In genomic region chr1:203839081-203839480, GRCh38 we compare ENCODE assay signal across 15 cellular contexts. TPM values are rescaled to one million over a fixed set of nuclear protein-coding genes. Genes with fewer than 3 reads are reported as not detected.
A peak's percentile ranks its signal among the peaks of the same experiment; 100 is the strongest.
DNase-seq lines count a peak whose midpoint lies in the region; ATAC-seq and TF ChIP-seq lines count a peak whose summit lies in the region.
"Had no signal": no experiment of that assay in that cellular context is flagged by ENCODE, and none has a peak within 500 bp of the region (broad histone marks: within the 10 kb centered on the region; RNA-seq: fewer than 3 reads in every experiment).

No MANE protein-coding gene starts in this region.

- no peaks in the 10 kb centered on the region for H3K27me3 ChIP-seq in SK-N-SH (ENCODE audit: insufficient read depth)
- H3K27me3 ChIP-seq in adipocyte (replicated peaks; ENCODE audit: control insufficient read depth, insufficient read depth, low read length): no peaks in the 10 kb centered on the region
- H3K27me3 ChIP-seq in subcutaneous abdominal adipose tissue (ENCODE audit: control insufficient read depth in 5 of 5, insufficient read depth in 4 of 5, low read length in 5 of 5): no peaks in the 10 kb centered on the region
- no peaks in the 10 kb centered on the region for H3K27me3 ChIP-seq in hepatocyte
- H3K27me3 ChIP-seq: spleen, tibial nerve had no signal

- H3K4me2 ChIP-seq in SK-N-SH: no peak overlapping the region
- no peak overlapping the region for H3K4me2 ChIP-seq in hepatocyte
- H3K4me2 ChIP-seq: A549 had no signal

- TF ChIP-seq CTCF in SK-N-SH (IDR thresholded peaks at IDR 0.05): no peak
- TF ChIP-seq CTCF in mucosa of descending colon (IDR thresholded peaks at IDR 0.05): no peak
- no peak for TF ChIP-seq CTCF in hepatocyte (IDR thresholded peaks at IDR 0.05; ENCODE audit: poor library complexity)

- WGBS in SK-N-SH (ENCODE audit: low lambda C conversion rate): 91% methylated on average over 5 of the region's 5 CpGs
- WGBS in hepatocyte (ENCODE audit: low lambda C conversion rate, missing lambda C conversion rate): 81% methylated on average over 5 of the region's 5 CpGs

- H3K9ac ChIP-seq in SK-N-SH (no peak overlapping the region), adipocyte (ENCODE audit: low read length) (no peak overlapping the region), subcutaneous abdominal adipose tissue (ENCODE audit: low read length in 5 of 5) (no peak overlapping the region)

- peaks cover 36% of the 10 kb centered on the region; the same call in 1 of the 2 replicates for H3K79me2 ChIP-seq in SK-N-SH (ENCODE audit: insufficient read depth)
- H3K79me2 ChIP-seq in hepatocyte: peaks cover 33% of the 10 kb centered on the region

- H3K27ac ChIP-seq in SK-N-SH (ENCODE audit: low read depth in 2 of 2, low read length in 1 of 2) (peak overlapping the region in 1 of 2 experiments; percentile 11; a peak in 1 of 4 replicates), subcutaneous abdominal adipose tissue (ENCODE audit: low read depth, low read length) (peak overlapping the region; percentile 55), hepatocyte (no peak overlapping the region)
- H3K27ac ChIP-seq: A549, spleen had no signal

- H3K4me1 ChIP-seq in SK-N-SH (ENCODE audit: control insufficient read depth in 1 of 2, insufficient read depth in 2 of 2, low read depth in 1 of 2, low read length in 1 of 2): no peaks in the 10 kb centered on the region
- H3K4me1 ChIP-seq in adipocyte (ENCODE audit: control insufficient read depth, insufficient read depth, low read length): peaks cover 14% of the 10 kb centered on the region
- peaks cover 0 to 9% (median 8%) of the 10 kb centered on the region in 5 donors for H3K4me1 ChIP-seq in subcutaneous abdominal adipose tissue (ENCODE audit: control insufficient read depth in 5 of 5, insufficient read depth in 5 of 5, low read length in 5 of 5)
- H3K4me1 ChIP-seq in mucosa of descending colon (ENCODE audit: low read depth): no peaks in the 10 kb centered on the region
- no peaks in the 10 kb centered on the region for H3K4me1 ChIP-seq in hepatocyte (ENCODE audit: insufficient read depth)
- H3K4me1 ChIP-seq: spleen had no signal

- no peak for TF ChIP-seq EP300 in SK-N-SH (IDR thresholded peaks at IDR 0.05; ENCODE audit: borderline replicate concordance in 1 of 2, low read depth in 1 of 2, low read length in 1 of 2)

- H2AFZ ChIP-seq in SK-N-SH (ENCODE audit: low read depth): no peak overlapping the region
- no peak overlapping the region for H2AFZ ChIP-seq in hepatocyte

- ATAC-seq in SK-N-SH treated with all-trans-retinoic acid at 6 μM for 48 hours: peak; percentile 58
- ATAC-seq in mucosa of descending colon: no peak
- no peak for ATAC-seq in GM21447 (IDR thresholded peaks at IDR 0.05; ENCODE audit: unreplicated experiment)
- ATAC-seq: GM12878 had no signal

- H3K36me3 ChIP-seq in SK-N-SH (replicated peaks in 1 of 2; ENCODE audit: control insufficient read depth in 1 of 2, insufficient read depth in 2 of 2, low read length in 1 of 2): peaks cover 62 to 77% of the 10 kb centered on the region in 2 experiments
- H3K36me3 ChIP-seq in adipocyte (ENCODE audit: control insufficient read depth, insufficient read depth, low read length, severe bottlenecking): peaks cover 79% of the 10 kb centered on the region
- peaks cover 21 to 69% (median 50%) of the 10 kb centered on the region in 5 donors for H3K36me3 ChIP-seq in subcutaneous abdominal adipose tissue (ENCODE audit: control insufficient read depth in 5 of 5, insufficient read depth in 5 of 5, low read length in 5 of 5)
- H3K36me3 ChIP-seq in mucosa of descending colon (ENCODE audit: low read depth): peaks cover 14% of the 10 kb centered on the region
- H3K36me3 ChIP-seq in hepatocyte (replicated peaks; ENCODE audit: insufficient read depth, low read depth): peaks cover 9% of the 10 kb centered on the region

- H3K4me3 ChIP-seq in SK-N-SH (ENCODE audit: low read depth in 2 of 2, low read length in 1 of 2) (no peak overlapping the region), adipocyte (ENCODE audit: low read length) (no peak overlapping the region), subcutaneous abdominal adipose tissue (ENCODE audit: low read depth in 1 of 5, low read length in 5 of 5) (no peak overlapping the region), mucosa of descending colon (no peak overlapping the region), hepatocyte (no peak overlapping the region)
- H3K4me3 ChIP-seq: A549, GM12878, spleen, tibial nerve had no signal

- DNase-seq in SK-N-SH (no peak), adipocyte (ENCODE audit: low read depth) (peak; percentile 95), hepatic stellate cell (ENCODE audit: low spot score) (peak; percentile 19), mucosa of descending colon (no peak), hepatocyte (ENCODE audit: low spot score) (no peak)
- DNase-seq: activated effector memory CD4-positive, alpha-beta T cell treated with Interleukin-2 at 50 U/mL for 16 hours; DMS153; NCI-H2107; spleen had no signal

- intact Hi-C loops in mucosa of descending colon (cut with DNase I, micrococcal nuclease): no loop called here

- peaks cover 24% of the 10 kb centered on the region for H3F3A ChIP-seq in SK-N-SH (replicated peaks; ENCODE audit: insufficient read depth)

- POLR2A ChIA-PET in SK-N-SH (lab: Yijun Ruan, JAX): no interaction called here

- H4K20me1 ChIP-seq in SK-N-SH (ENCODE audit: insufficient read depth) (peaks cover 7% of the 10 kb centered on the region; the same call in 1 of the 2 replicates), hepatocyte (ENCODE audit: insufficient read depth, poor library complexity, severe bottlenecking) (peaks cover 5% of the 10 kb centered on the region)

- H3K9me3 ChIP-seq in SK-N-SH: no peaks in the 10 kb centered on the region
- no peaks in the 10 kb centered on the region for H3K9me3 ChIP-seq in adipocyte (ENCODE audit: control insufficient read depth, low read length)
- no peaks in the 10 kb centered on the region for H3K9me3 ChIP-seq in subcutaneous abdominal adipose tissue (ENCODE audit: control insufficient read depth in 5 of 5, low read length in 5 of 5)
- H3K9me3 ChIP-seq in mucosa of descending colon: peaks cover 2% of the 10 kb centered on the region
- H3K9me3 ChIP-seq in hepatocyte (ENCODE audit: low read depth): no peaks in the 10 kb centered on the region
- H3K9me3 ChIP-seq: A549, tibial nerve had no signal

- CTCF ChIA-PET in SK-N-SH (lab: Yijun Ruan, JAX): interaction anchor here (0.8 kb wide), 1 partner anchor 560 kb away, joined by 3 read pairs; no protein-coding TSS in a partner anchor

- H3K9me2 ChIP-seq in SK-N-SH (no peaks in the 10 kb centered on the region), hepatocyte (replicated peaks; ENCODE audit: insufficient read depth) (no peaks in the 10 kb centered on the region)

- no peak for TF ChIP-seq RAD21 in SK-N-SH (IDR thresholded peaks at IDR 0.05; ENCODE audit: low read length)

TF ChIP-seq in SK-N-SH treated with all-trans-retinoic acid at 6 μM for 48 hours, 23 proteins besides CTCF, POLR2A, EP300 and RAD21:
- no peak for TF ChIP-seq ESRRG (CRISPR knock-in tag; IDR thresholded peaks at IDR 0.05)
- TF ChIP-seq CREB5 (CRISPR knock-in tag; IDR thresholded peaks at IDR 0.05; ENCODE audit: low read depth): no peak
- no peak for TF ChIP-seq BACH2 (CRISPR knock-in tag; IDR thresholded peaks at IDR 0.05; ENCODE audit: borderline replicate concordance)
- TF ChIP-seq ZNF565 (CRISPR knock-in tag; conservative IDR thresholded peaks at IDR 0.05; ENCODE audit: low read depth): no peak

TF ChIP-seq in SK-N-SH, 30 proteins besides CTCF, POLR2A, EP300 and RAD21 (continues in another document):
- TF ChIP-seq FOXM1 (IDR thresholded peaks at IDR 0.05; ENCODE audit: low read depth): no peak
- TF ChIP-seq NRF1 (IDR thresholded peaks at IDR 0.05; ENCODE audit: low read depth, low read length): no peak
- no peak for TF ChIP-seq FOXJ3 (CRISPR knock-in tag; IDR thresholded peaks at IDR 0.05)
- no peak for TF ChIP-seq GABPA (IDR thresholded peaks at IDR 0.05; ENCODE audit: low read depth)
- TF ChIP-seq TAF1 (IDR thresholded peaks at IDR 0.05; ENCODE audit: borderline replicate concordance, low read depth, low read length): no peak
- TF ChIP-seq ELF1 (IDR thresholded peaks at IDR 0.05): no peak
- TF ChIP-seq MAX (IDR thresholded peaks at IDR 0.05; ENCODE audit: low read depth): no peak
- no peak for TF ChIP-seq FOSL2 (IDR thresholded peaks at IDR 0.05; ENCODE audit: borderline replicate concordance, low read depth)
- no peak for TF ChIP-seq GATA2 (CRISPR knock-in tag; IDR thresholded peaks at IDR 0.05)

RNA-seq across cellular contexts. Expression of gene SNRPE, which starts 22.3 kb away (rescaled TPM):
- 177 and 359 TPM in 2 replicates for polyA plus RNA-seq in SK-N-SH (2012; rRNA removed)
- 253 and 593 TPM in 2 replicates for polyA plus RNA-seq in SK-N-SH (2012; cell fraction: cytosol; rRNA removed)
- polyA plus RNA-seq in SK-N-SH (2012; cell fraction: nucleus; rRNA removed): 114 and 138 TPM in 2 replicates
- total RNA-seq in mucosa of descending colon: 10 to 100 TPM; 53.2 to 91.1 (median 53.5) TPM
- 73.2 and 94.5 TPM in 2 replicates for total RNA-seq in hepatocyte
- 267 and 272 TPM in 2 replicates for polyA plus RNA-seq in hepatocyte

RNA-seq across cellular contexts. Expression of gene ZBED6, which starts 43.7 kb away (rescaled TPM):
- polyA plus RNA-seq in SK-N-SH (2012; rRNA removed) (2.5 and 3.2 TPM in 2 replicates), hepatocyte (1.5 and 2.6 TPM in 2 replicates)
- polyA plus RNA-seq in SK-N-SH (2012; cell fraction: cytosol; rRNA removed): 1.6 and 2.4 TPM in 2 replicates
- polyA plus RNA-seq in SK-N-SH (2012; cell fraction: nucleus; rRNA removed): 3.7 and 6.8 TPM in 2 replicates
- total RNA-seq in mucosa of descending colon (10 to 100 TPM; 23.9 to 33.7 (median 27.2) TPM), hepatocyte (9.6 and 12.8 TPM in 2 replicates)

RNA-seq across cellular contexts. Expression of gene ZC3H11A, which starts 43.7 kb away (rescaled TPM):
- polyA plus RNA-seq in SK-N-SH (2012; rRNA removed): 38.0 and 49.6 TPM in 2 replicates
- polyA plus RNA-seq in SK-N-SH (2012; cell fraction: cytosol; rRNA removed): 46.4 and 51.3 TPM in 2 replicates
- polyA plus RNA-seq in SK-N-SH (2012; cell fraction: nucleus; rRNA removed): 59.8 and 83.2 TPM in 2 replicates
- total RNA-seq in mucosa of descending colon: 10 to 100 TPM; 60.6 to 91.9 (median 61.4) TPM
- 120 and 123 TPM in 2 replicates for total RNA-seq in hepatocyte
- polyA plus RNA-seq in hepatocyte: 33.7 and 34.9 TPM in 2 replicates

Comparison
In these comparisons a context has a peak if more than half of its experiments do, and no peak if none do; other contexts are left out.
1. DNase-seq: peak in adipocyte (single experiment) and hepatic stellate cell (single experiment); none in SK-N-SH (single experiment), mucosa of descending colon (0 of 3) and hepatocyte (single experiment).